16 cellular contexts compared by ENCODE assay signal in genomic region chr2:105183555-105184323, GRCh38. TPM values are rescaled to one million over a fixed set of nuclear protein-coding genes. Genes with fewer than 3 reads are reported as not detected.
DNase-seq lines count a peak whose midpoint lies in the region; ATAC-seq, FAIRE-seq and TF ChIP-seq lines count a peak whose summit lies in the region.
"Had no signal": no experiment of that assay in that cellular context is flagged by ENCODE, and none has a peak within 500 bp of the region (broad histone marks: within the 10 kb centered on the region; RNA-seq: fewer than 3 reads in every experiment).

No MANE protein-coding gene starts in this region.

- no peaks in the 10 kb centered on the region for H3K27me3 Mint-ChIP-seq in activated T-helper 1 cell treated with anti-CD3 and anti-CD28 coated beads, Interleukin-12 subunit alpha, Interleukin-12 subunit beta, Interleukin-2, Interleukin-4 antibody, amounts not matched to agents 30 ng/mL and 10 ng/mL and 1 ng/mL, durations not matched to agents 14 hours and 24 hours and 36 hours (ENCODE audit: insufficient read depth)
- peaks cover 2% of the 10 kb centered on the region for H3K27me3 Mint-ChIP-seq in activated CD4-positive, alpha-beta T cell treated with anti-CD3 and anti-CD28 coated beads, Interleukin-2, amount 10 ng/mL, durations not matched to agents 7 days and 5 days

- H3K9me3 Mint-ChIP-seq in activated T-helper 1 cell treated with anti-CD3 and anti-CD28 coated beads, Interleukin-12 subunit alpha, Interleukin-12 subunit beta, Interleukin-2, Interleukin-4 antibody, amounts not matched to agents 30 ng/mL and 10 ng/mL and 1 ng/mL, durations not matched to agents 14 hours and 24 hours and 36 hours, result no peaks in the 10 kb centered on the region
- no peaks in the 10 kb centered on the region for H3K9me3 Mint-ChIP-seq in activated CD4-positive, alpha-beta T cell treated with anti-CD3 and anti-CD28 coated beads, Interleukin-2, amount 10 ng/mL, durations not matched to agents 7 days and 5 days
- H3K9me3 Mint-ChIP-seq: T-cell had no signal

- no peaks in the 10 kb centered on the region for H3K36me3 Mint-ChIP-seq in activated T-helper 1 cell treated with anti-CD3 and anti-CD28 coated beads, Interleukin-12 subunit alpha, Interleukin-12 subunit beta, Interleukin-2, Interleukin-4 antibody, amounts not matched to agents 30 ng/mL and 10 ng/mL and 1 ng/mL, durations not matched to agents 14 hours and 24 hours and 36 hours (ENCODE audit: low read depth)
- no peaks in the 10 kb centered on the region for H3K36me3 Mint-ChIP-seq in activated CD4-positive, alpha-beta T cell treated with anti-CD3 and anti-CD28 coated beads, Interleukin-2, amount 10 ng/mL, durations not matched to agents 7 days and 5 days (ENCODE audit: low read depth)
- H3K36me3 Mint-ChIP-seq: CD14-positive monocyte, T-cell had no signal

- no peak overlapping the region for H3K23ac ChIP-seq in H1 (ENCODE audit: insufficient read length)

- peak; percentile 72 for ATAC-seq in GM18907 (IDR thresholded peaks at IDR 0.05; ENCODE audit: unreplicated experiment)
- ATAC-seq in GM21529 (IDR thresholded peaks at IDR 0.05; ENCODE audit: unreplicated experiment), result peak; percentile 71
- peak; percentile 75 for ATAC-seq in HG03066 (IDR thresholded peaks at IDR 0.05; ENCODE audit: low read depth, unreplicated experiment)
- ATAC-seq: PC-3, T-cell had no signal

- H4K91ac ChIP-seq in H1 (replicated peaks; ENCODE audit: insufficient read length, low read length), result no peak overlapping the region

- 94% methylated on average over 10 of the region's 10 CpGs; no CpG with 5 or more reads in 1 of the 2 experiments for WGBS in H1 (ENCODE audit: extremely low coverage in 1 of 2, insufficient coverage in 1 of 2, insufficient read length in 1 of 2, insufficient replicate concordance in 2 of 2, low coverage in 1 of 2, low lambda C conversion rate in 2 of 2, missing lambda C conversion rate in 1 of 2), 2 experiments

- H2BK120ac ChIP-seq in H1 (replicated peaks; ENCODE audit: low read depth, low read length), result no peak overlapping the region

- no peak for TF ChIP-seq CTCF in H1 (IDR thresholded peaks at IDR 0.05; ENCODE audit: control extremely low read depth in 1 of 3, insufficient read depth in 1 of 3, low read depth in 1 of 3, low read length in 3 of 3)

- H2AK5ac ChIP-seq in H1 (ENCODE audit: low read depth, low read length), result no peak overlapping the region

- FAIRE-seq in H1 (lab: Jason Lieb, UNC), result no peak

- no peak for TF ChIP-seq POLR2A in H1 (IDR thresholded peaks at IDR 0.05; ENCODE audit: control extremely low read depth in 1 of 2, low read depth in 2 of 2, low read length in 2 of 2)

- no peak overlapping the region for H3K4ac ChIP-seq in H1 (replicated peaks; ENCODE audit: insufficient read length, low read depth, low read length)

- H3K9ac ChIP-seq in H1 (replicated peaks in 1 of 4; ENCODE audit: extremely low read depth in 1 of 4, low read depth in 3 of 4, low read length in 3 of 4), result no peak overlapping the region

- no peak overlapping the region for H3K56ac ChIP-seq in H1 (replicated peaks; ENCODE audit: insufficient read length, low read depth, low read length)

- intact Hi-C loops in activated T-helper 1 cell treated with anti-CD3 and anti-CD28 coated beads, Interleukin-12 subunit alpha, Interleukin-12 subunit beta, Interleukin-2, Interleukin-4 antibody, amounts not matched to agents 30 ng/mL and 10 ng/mL and 1 ng/mL, durations not matched to agents 14 hours and 24 hours and 36 hours (cut with micrococcal nuclease), result no loop called here

- H3K27ac Mint-ChIP-seq in activated T-helper 1 cell treated with anti-CD3 and anti-CD28 coated beads, Interleukin-12 subunit alpha, Interleukin-12 subunit beta, Interleukin-2, Interleukin-4 antibody, amounts not matched to agents 30 ng/mL and 10 ng/mL and 1 ng/mL, durations not matched to agents 14 hours and 24 hours and 36 hours, result no peak overlapping the region
- no peak overlapping the region for H3K27ac Mint-ChIP-seq in activated CD4-positive, alpha-beta T cell treated with anti-CD3 and anti-CD28 coated beads, Interleukin-2, amount 10 ng/mL, durations not matched to agents 7 days and 5 days
- H3K27ac Mint-ChIP-seq: T-cell had no signal

- H3K27me3 ChIP-seq in H1 (replicated peaks in 1 of 4; ENCODE audit: control insufficient read depth in 3 of 4, extremely low read depth in 1 of 4, insufficient read depth in 3 of 4, low read length in 3 of 4) (peaks cover 0 to 2% (median 1%) of the 10 kb centered on the region in 4 experiments; a peak in 5 of 7 replicates), MG63 (no peaks in the 10 kb centered on the region)
- H3K27me3 ChIP-seq: breast epithelium had no signal

- H3K79me2 ChIP-seq in H1 (ENCODE audit: control insufficient read depth in 1 of 2, insufficient read depth in 2 of 2, low read length in 2 of 2), result no peaks in the 10 kb centered on the region

- H3K36me3 ChIP-seq in H1 (ENCODE audit: control insufficient read depth in 2 of 4, insufficient read depth in 4 of 4, low read length in 3 of 4), result no peaks in the 10 kb centered on the region
- H3K36me3 ChIP-seq in MG63, result no peaks in the 10 kb centered on the region
- H3K36me3 ChIP-seq: breast epithelium had no signal

- H3K4me1 ChIP-seq in H1 (replicated peaks in 1 of 4; ENCODE audit: control insufficient read depth in 3 of 4, insufficient read depth in 4 of 4, low read length in 3 of 4), result peaks cover 4 to 10% (median 8%) of the 10 kb centered on the region in 4 experiments
- H3K4me1 ChIP-seq: breast epithelium had no signal

- H2AFZ ChIP-seq in H1 (ENCODE audit: low read length), result no peak overlapping the region

- no peak overlapping the region for H3K4me2 ChIP-seq in H1 (ENCODE audit: insufficient read depth in 1 of 2, low read depth in 2 of 2, low read length in 2 of 2)

- no peak overlapping the region for H3K14ac ChIP-seq in H1 (ENCODE audit: insufficient read length)

- H2BK20ac ChIP-seq in H1 (ENCODE audit: low read length), result no peak overlapping the region

- H3K23me2 ChIP-seq in H1 (ENCODE audit: low read depth, low read length), result no peaks in the 10 kb centered on the region

- H3K9me3 ChIP-seq in H1 (ENCODE audit: insufficient read depth in 2 of 2, low read depth in 1 of 2, low read length in 1 of 2), result no peaks in the 10 kb centered on the region
- no peaks in the 10 kb centered on the region for H3K9me3 ChIP-seq in MG63
- H3K9me3 ChIP-seq: breast epithelium had no signal

- TF ChIP-seq EP300 in H1 (IDR thresholded peaks at IDR 0.05; ENCODE audit: borderline replicate concordance in 1 of 2, low read depth in 2 of 2, low read length in 2 of 2), result no peak

- H2BK5ac ChIP-seq in H1 (ENCODE audit: low read depth, low read length), result no peak overlapping the region

- H3K4me1 Mint-ChIP-seq in activated T-helper 1 cell treated with anti-CD3 and anti-CD28 coated beads, Interleukin-12 subunit alpha, Interleukin-12 subunit beta, Interleukin-2, Interleukin-4 antibody, amounts not matched to agents 30 ng/mL and 10 ng/mL and 1 ng/mL, durations not matched to agents 14 hours and 24 hours and 36 hours (ENCODE audit: low read depth), result no peaks in the 10 kb centered on the region
- H3K4me1 Mint-ChIP-seq in activated CD4-positive, alpha-beta T cell treated with anti-CD3 and anti-CD28 coated beads, Interleukin-2, amount 10 ng/mL, durations not matched to agents 7 days and 5 days, result no peaks in the 10 kb centered on the region
- H3K4me1 Mint-ChIP-seq: T-cell had no signal

- H4K8ac ChIP-seq in H1 (ENCODE audit: extremely low read depth, insufficient read depth, low read length), result peak overlapping the region; percentile 12; the same call in 1 of the 2 replicates

- DNase-seq in H1 (ENCODE audit: low read depth in 1 of 2, low spot score in 2 of 2) (no peak), MG63 (no peak)
- no peak for DNase-seq in activated T-helper 1 cell treated with anti-CD3 and anti-CD28 coated beads, Interleukin-12 subunit alpha, Interleukin-12 subunit beta, Interleukin-2, Interleukin-4 antibody, amounts not matched to agents 30 ng/mL and 10 ng/mL and 1 ng/mL, durations not matched to agents 14 hours and 24 hours and 36 hours (ENCODE audit: low spot score)
- no peak for DNase-seq in stimulated activated naive CD4-positive, alpha-beta T cell treated with Interleukin-2 at 50 U/mL for 16 hours (lab: John Stamatoyannopoulos, UW)
- DNase-seq in activated CD4-positive, alpha-beta T cell treated with anti-CD3 and anti-CD28 coated beads, Interleukin-2, amount 10 ng/mL, durations not matched to agents 7 days and 5 days, result no peak
- DNase-seq: activated naive CD4-positive, alpha-beta T cell; GF-D8; PC-3; T-cell had no signal

- H2BK15ac ChIP-seq in H1 (ENCODE audit: low read length), result 0 out of 2 replicates have a peak overlapping the region, but pooled peaks have one; percentile 3

- no peak overlapping the region for H3K4me3 ChIP-seq in H1 (ENCODE audit: extremely low read depth in 1 of 4, insufficient read depth in 2 of 4, low read depth in 3 of 4, low read length in 4 of 4)
- H3K4me3 ChIP-seq in MG63, result no peak overlapping the region
- H3K4me3 ChIP-seq: breast epithelium had no signal

- H3K18ac ChIP-seq in H1 (ENCODE audit: extremely low read depth, low read length), result no peak overlapping the region

- POLR2A ChIA-PET in H1 (lab: Charles Lee; ENCODE audit: partially characterized antibody), result no interaction called here
- POLR2A ChIA-PET in activated CD4-positive, alpha-beta T cell treated with anti-CD3 and anti-CD28 coated beads, Interleukin-2, amount 10 ng/mL, durations not matched to agents 7 days and 5 days (lab: Charles Lee), result no interaction called here

- CTCF ChIA-PET in H1 (lab: Charles Lee; ENCODE audit: partially characterized antibody), result no interaction called here
- CTCF ChIA-PET in activated CD4-positive, alpha-beta T cell treated with anti-CD3 and anti-CD28 coated beads, Interleukin-2, amount 10 ng/mL, durations not matched to agents 7 days and 5 days (lab: Charles Lee), result no interaction called here

- H3K79me1 ChIP-seq in H1 (ENCODE audit: low read depth, low read length), result no peaks in the 10 kb centered on the region

- H3K27ac ChIP-seq in H1 (ENCODE audit: low read depth, low read length), result no peak overlapping the region
- H3K27ac ChIP-seq: breast epithelium, HL-60 had no signal

- no peak overlapping the region for H4K5ac ChIP-seq in H1 (ENCODE audit: insufficient read length, low read depth, low read length)

- no peaks in the 10 kb centered on the region for H4K20me1 ChIP-seq in H1 (replicated peaks in 1 of 2; ENCODE audit: control insufficient read depth in 1 of 2, insufficient read depth in 2 of 2, low read length in 2 of 2)

- H2BK12ac ChIP-seq in H1 (ENCODE audit: low read depth, low read length), result no peak overlapping the region

- TF ChIP-seq RAD21 in H1 (IDR thresholded peaks at IDR 0.05 in 1 of 2, conservative IDR thresholded peaks at IDR 0.05 in 1 of 2; ENCODE audit: low read depth in 2 of 2, low read length in 2 of 2), result no peak

- H3K4me3 Mint-ChIP-seq in activated T-helper 1 cell treated with anti-CD3 and anti-CD28 coated beads, Interleukin-12 subunit alpha, Interleukin-12 subunit beta, Interleukin-2, Interleukin-4 antibody, amounts not matched to agents 30 ng/mL and 10 ng/mL and 1 ng/mL, durations not matched to agents 14 hours and 24 hours and 36 hours, result no peak overlapping the region
- no peak overlapping the region for H3K4me3 Mint-ChIP-seq in activated CD4-positive, alpha-beta T cell treated with anti-CD3 and anti-CD28 coated beads, Interleukin-2, amount 10 ng/mL, durations not matched to agents 7 days and 5 days
- H3K4me3 Mint-ChIP-seq: CD14-positive monocyte, T-cell had no signal

RNA-seq across cellular contexts. Expression of gene GPR45, which starts 57.8 kb away (rescaled TPM):
- not detected in 2 replicates for total RNA-seq in H1 (2021; fragmentation: NEBNext Ultra II Directional; extraction: Animal tissue kit (Norgen Biotek cat#: 25700))
- polyA plus RNA-seq in H1 (2011; rRNA removed), result 0.21 TPM in 1 of 2 replicates, not detected in the other
- 0.13 TPM for polyA plus RNA-seq in H1 (2011; cell fraction: cytosol; rRNA removed)
- polyA plus RNA-seq in H1 (2011; cell fraction: nucleus; rRNA removed), result 0.09 TPM
- polyA plus RNA-seq in H1 (2012, experiment 1 of 2), result 0.19 TPM in 1 of 4 replicates, not detected in the others
- not detected for polyA plus RNA-seq in H1 (2012, experiment 2 of 2)
- polyA plus RNA-seq in H1 (2013, experiment 1 of 2), result 0.18 TPM
- 0.22 TPM for polyA plus RNA-seq in H1 (2013, experiment 2 of 2)
- not detected in 2 replicates for polyA minus RNA-seq in H1 (2011; rRNA and poly(A)+ RNA removed)
- not detected for polyA minus RNA-seq in H1 (2011; cell fraction: cytosol; rRNA and poly(A)+ RNA removed)
- not detected for polyA minus RNA-seq in H1 (2011; cell fraction: nucleus; rRNA and poly(A)+ RNA removed)
- total RNA-seq in activated T-helper 1 cell treated with anti-CD3 and anti-CD28 coated beads, Interleukin-12 subunit alpha, Interleukin-12 subunit beta, Interleukin-2, Interleukin-4 antibody, amounts not matched to agents 30 ng/mL and 10 ng/mL and 1 ng/mL, durations not matched to agents 14 hours and 24 hours and 36 hours, result not detected in 2 replicates
- total RNA-seq in MG63 (2014; rRNA removed; shearing (Covaris generic); ENCODE audit: low replicate concordance), result not detected in 2 replicates
- total RNA-seq in activated CD4-positive, alpha-beta T cell treated with anti-CD3 and anti-CD28 coated beads, Interleukin-2, amount 10 ng/mL, durations not matched to agents 7 days and 5 days, result not detected
- total RNA-seq: breast epithelium, glomerular endothelial cell, PC-3, T-cell had no signal
- polyA plus RNA-seq: CD14-positive monocyte had no signal
